8 cellular contexts compared by ENCODE assay signal in genomic region chr19:15629003-15629880, GRCh38. TPM values are rescaled to one million over a fixed set of nuclear protein-coding genes. Genes with fewer than 3 reads are reported as not detected.
A peak's percentile ranks its signal among the peaks of the same experiment; 100 is the strongest.
DNase-seq lines count a peak whose midpoint lies in the region; ATAC-seq, FAIRE-seq and TF ChIP-seq lines count a peak whose summit lies in the region.

No MANE protein-coding gene starts in this region.

- H3K4me3 ChIP-seq in GM12864 (ENCODE audit: low read depth, low read length), result no peak overlapping the region
- H3K4me3 ChIP-seq in GM12878, result no peak overlapping the region
- peak overlapping the region; percentile 57 for H3K4me3 ChIP-seq in iPS-15b (ENCODE audit: low read depth, low read length)

- RAD21 ChIA-PET in GM12878 (lab: Charles Lee; ENCODE audit: unreplicated experiment), result interaction anchor here (0.6 to 1.1 kb wide), 3 partner anchors 422 to 553 kb away, joined by 3 to 5 read pairs (median 3); no protein-coding TSS in a partner anchor

- no peak overlapping the region for H3K4me2 ChIP-seq in GM12878 (ENCODE audit: control insufficient read depth, insufficient read depth)

- H3K9ac ChIP-seq in GM12878 (ENCODE audit: control insufficient read depth, insufficient read depth, low read length), result no peak overlapping the region
- peak overlapping the region; percentile 41 for H3K9ac ChIP-seq in iPS-15b (ENCODE audit: low read depth, low read length)

- H3K9me3 ChIP-seq in GM12878 (replicated peaks; ENCODE audit: control insufficient read depth, insufficient read depth, low read length) (no peaks in the 10 kb centered on the region), iPS-15b (ENCODE audit: control insufficient read depth, insufficient read depth, low read length) (no peaks in the 10 kb centered on the region)

- no peak overlapping the region for H2AFZ ChIP-seq in GM12878 (ENCODE audit: control insufficient read depth, low read depth, low read length)

- no peaks in the 10 kb centered on the region for H3K79me2 ChIP-seq in GM12878 (ENCODE audit: control insufficient read depth, insufficient read depth, low read length)

- in situ Hi-C loops in GM12878 (cut with MboI), result loop anchor here (5.0 to 25.0 kb wide), 2 partner anchors 558 to 758 kb away; partner anchors contain the start of gene FAM32A

- TF ChIP-seq POLR2A in GM12878 (IDR thresholded peaks at IDR 0.05; ENCODE audit: low read depth, low read length), result no peak

- intact Hi-C loops in GM12878 (cut with micrococcal nuclease; ENCODE audit: unreplicated experiment), result loop anchor here (1.0 kb wide), 1 partner anchor 553 kb away; no protein-coding TSS in a partner anchor

- peak; percentile 93 for ATAC-seq in GM12878
- no peak for ATAC-seq in HG02798 (IDR thresholded peaks at IDR 0.05; ENCODE audit: poor library complexity, unreplicated experiment)
- no peak for ATAC-seq in HG03521 (IDR thresholded peaks at IDR 0.05; ENCODE audit: unreplicated experiment)

- POLR2A ChIA-PET in GM12878 (lab: Charles Lee), result no interaction called here

- peak; percentile 12 for DNase-seq in GM12864 (ENCODE audit: low read depth)
- peak; percentile 58 for DNase-seq in NCI-H146 (lab: John Stamatoyannopoulos, UW)
- peak; percentile 73 for DNase-seq in UCSD-AML1 (lab: John Stamatoyannopoulos, UW; ENCODE audit: unreplicated experiment)
- peak; percentile 9 for DNase-seq in GM12878 (ENCODE audit: low read depth, low spot score)
- DNase-seq in stimulated activated CD4-positive, alpha-beta T cell treated with anti-CD3 and anti-CD28 coated beads, Interleukin-12 subunit alpha, Interleukin-12 subunit beta, amount 100 ng/mL, for 4 hours, result peak; percentile 90

- TF ChIP-seq CTCF in GM12864 (IDR thresholded peaks at IDR 0.05; ENCODE audit: low read depth, low read length, missing control alignments) (peak; percentile 92), GM12878 (IDR thresholded peaks at IDR 0.05 in 2 of 3, conservative IDR thresholded peaks at IDR 0.05 in 1 of 3; ENCODE audit: control insufficient read depth in 2 of 3, extremely low read depth in 1 of 3, insufficient read depth in 1 of 3, low read depth in 3 of 3, low read length in 3 of 3) (peak; percentile 90 to 96 (median 95))

- H3K27me3 ChIP-seq in GM12878 (replicated peaks in 1 of 2; ENCODE audit: control insufficient read depth in 2 of 2, insufficient read depth in 2 of 2, low read length in 1 of 2), result no peaks in the 10 kb centered on the region
- peaks cover 2% of the 10 kb centered on the region for H3K27me3 ChIP-seq in iPS-15b (ENCODE audit: control insufficient read depth, insufficient read depth, low read length)

- SMC1A ChIA-PET in GM12878 (lab: Charles Lee; ENCODE audit: uncharacterized antibody, unreplicated experiment), result interaction anchor here (0.9 to 1.4 kb wide), 3 partner anchors 476 to 556 kb away, joined by 3 to 8 read pairs (median 5); partner anchors contain the start of gene FAM32A

- TF ChIP-seq EP300 in GM12878 (IDR thresholded peaks at IDR 0.05; ENCODE audit: borderline replicate concordance in 1 of 2, control insufficient read depth in 1 of 2, low read depth in 2 of 2, low read length in 2 of 2), result no peak

- peak; percentile 93 for TF ChIP-seq RAD21 in GM12878 (IDR thresholded peaks at IDR 0.05; ENCODE audit: insufficient read depth, low read depth, low read length)

- CTCF ChIA-PET in GM12878 (lab: Yijun Ruan, JAX), result interaction anchor here (0.6 to 1.3 kb wide), 8 partner anchors 26 to 758 kb away, joined by 3 to 4 read pairs (median 3); no protein-coding TSS in a partner anchor

- peak; percentile 93 for FAIRE-seq in GM12878 (lab: Jason Lieb, UNC)

- no TSS peak for BruUV-seq in GM12878 (replicated peaks; lab: Mats Ljungman, UMichigan)

- H3K36me3 ChIP-seq in GM12878 (ENCODE audit: control insufficient read depth in 2 of 2, insufficient read depth in 2 of 2, low read length in 1 of 2) (no peaks in the 10 kb centered on the region), iPS-15b (ENCODE audit: control insufficient read depth, insufficient read depth, low read length) (no peaks in the 10 kb centered on the region)

- no peaks in the 10 kb centered on the region for H3K4me1 ChIP-seq in GM12878 (ENCODE audit: control insufficient read depth, insufficient read depth, low read length)
- H3K4me1 ChIP-seq in iPS-15b (ENCODE audit: control insufficient read depth, insufficient read depth, low read length), result no peaks in the 10 kb centered on the region

- WGBS in GM12878 (ENCODE audit: insufficient coverage, insufficient replicate concordance, low lambda C conversion rate, missing lambda C conversion rate), result 24% methylated on average over 25 of the region's 25 CpGs

- no peaks in the 10 kb centered on the region for H4K20me1 ChIP-seq in GM12878 (ENCODE audit: control insufficient read depth, insufficient read depth)

- H3K27ac ChIP-seq in GM12878 (ENCODE audit: control insufficient read depth, insufficient read depth), result no peak overlapping the region

TF ChIP-seq in GM12878, 131 proteins besides CTCF, POLR2A, EP300 and RAD21:
- peak; percentile 69; the same call in 1 of the 2 replicates for TF ChIP-seq YY1 (IDR thresholded peaks at IDR 0.05; ENCODE audit: low read depth, low read length)
- no peak for TF ChIP-seq IKZF2 (IDR thresholded peaks at IDR 0.05)
- peak; percentile 65 for TF ChIP-seq SMC3 (IDR thresholded peaks at IDR 0.05; ENCODE audit: borderline replicate concordance, low read length)
- 0 out of 2 replicates have a peak, but pooled peaks have one; percentile 40 for TF ChIP-seq RB1 (IDR thresholded peaks at IDR 0.05; ENCODE audit: borderline replicate concordance)

RNA-seq across cellular contexts. Expression of gene CYP4F3, which starts 11.5 kb away (rescaled TPM):
- 0.50 and 0.56 TPM in 2 replicates for total RNA-seq in GM12878 (2013; cell fraction: nucleolus; rRNA removed)
- 1.6 and 1.7 TPM in 2 replicates for total RNA-seq in GM12878 (2014; rRNA removed)
- total RNA-seq in GM12878 (2014; rRNA removed; fragmentation: Illumina TruSeq; extraction: Trizol), result 0.89 and 1.2 TPM in 2 replicates
- 2.4 and 2.9 TPM in 2 replicates for total RNA-seq in GM12878 (2021)
- 0.45 TPM for polyA plus RNA-seq in GM12878 (2011; ENCODE audit: low read depth)
- 4.4 and 4.7 TPM in 2 replicates for polyA plus RNA-seq in GM12878 (2011; rRNA removed)
- 3.1 and 5.0 TPM in 2 replicates for polyA plus RNA-seq in GM12878 (2011; cell fraction: cytosol; rRNA removed)
- 10.4 and 12.5 TPM in 2 replicates for polyA plus RNA-seq in GM12878 (2011; cell fraction: nucleus; rRNA removed)
- 0.81 and 0.93 TPM in 2 replicates for polyA plus RNA-seq in GM12878 (2012)
- 1.1 and 1.5 TPM in 2 replicates for polyA plus RNA-seq in GM12878 (2014; fragmentation: Illumina TruSeq; extraction: Trizol)
- polyA plus RNA-seq in GM12878 (2014; fragmentation: Nextera tagmentation; extraction: Ambion mirVana), result under 1 TPM; 0.08 to 0.40 TPM
- polyA plus RNA-seq in GM12878 (2014; rRNA removed), result 3.3 and 3.4 TPM in 2 replicates
- 1 to 10 TPM; 1.2 TPM for polyA plus RNA-seq in GM12878 (2016; fragmentation: Nextera tagmentation; extraction: Ambion mirVana)
- polyA minus RNA-seq in GM12878 (2011; rRNA and poly(A)+ RNA removed), result 5.9 and 6.2 TPM in 2 replicates
- polyA minus RNA-seq in GM12878 (2011; cell fraction: cytosol; rRNA and poly(A)+ RNA removed), result 1.6 and 5.6 TPM in 2 replicates
- 5.7 and 9.9 TPM in 2 replicates for polyA minus RNA-seq in GM12878 (2011; cell fraction: nucleus; rRNA and poly(A)+ RNA removed)

RNA-seq across cellular contexts. Expression of gene CYP4F8, which starts 14.2 kb away (rescaled TPM):
- not detected in 2 replicates for total RNA-seq in GM12878 (2013; cell fraction: nucleolus; rRNA removed)
- total RNA-seq in GM12878 (2014; rRNA removed) (not detected in 2 replicates), GM12878 (2014; rRNA removed; fragmentation: Illumina TruSeq; extraction: Trizol) (not detected in 2 replicates), GM12878 (2021) (not detected in 2 replicates)
- not detected for polyA plus RNA-seq in GM12878 (2011; ENCODE audit: low read depth)
- polyA plus RNA-seq in GM12878 (2011; rRNA removed) (not detected in 2 replicates), GM12878 (2014; fragmentation: Illumina TruSeq; extraction: Trizol) (not detected in 2 replicates), GM12878 (2014; fragmentation: Nextera tagmentation; extraction: Ambion mirVana) (not detected), GM12878 (2014; rRNA removed) (not detected in 2 replicates), GM12878 (2016; fragmentation: Nextera tagmentation; extraction: Ambion mirVana) (not detected)
- polyA plus RNA-seq in GM12878 (2011; cell fraction: cytosol; rRNA removed), result not detected in 2 replicates
- polyA plus RNA-seq in GM12878 (2011; cell fraction: nucleus; rRNA removed), result not detected in 2 replicates
- not detected in 2 replicates for polyA plus RNA-seq in GM12878 (2012)
- not detected in 2 replicates for polyA minus RNA-seq in GM12878 (2011; rRNA and poly(A)+ RNA removed)
- not detected in 2 replicates for polyA minus RNA-seq in GM12878 (2011; cell fraction: cytosol; rRNA and poly(A)+ RNA removed)
- polyA minus RNA-seq in GM12878 (2011; cell fraction: nucleus; rRNA and poly(A)+ RNA removed), result not detected in 2 replicates

RNA-seq across cellular contexts. Expression of gene CYP4F12, which starts 43.6 kb away (rescaled TPM):
- total RNA-seq in GM12878 (2013; cell fraction: nucleolus; rRNA removed), result 0.65 and 0.69 TPM in 2 replicates
- total RNA-seq in GM12878 (2014; rRNA removed), result not detected in 2 replicates
- not detected in 2 replicates for total RNA-seq in GM12878 (2014; rRNA removed; fragmentation: Illumina TruSeq; extraction: Trizol)
- not detected in 2 replicates for total RNA-seq in GM12878 (2021)
- 0.14 TPM for polyA plus RNA-seq in GM12878 (2011; ENCODE audit: low read depth)
- polyA plus RNA-seq in GM12878 (2011; rRNA removed), result 0.20 TPM in 2 replicates
- polyA plus RNA-seq in GM12878 (2011; cell fraction: cytosol; rRNA removed), result 0.28 and 0.30 TPM in 2 replicates
- 3.6 and 3.7 TPM in 2 replicates for polyA plus RNA-seq in GM12878 (2011; cell fraction: nucleus; rRNA removed)
- 0.07 and 0.25 TPM in 2 replicates for polyA plus RNA-seq in GM12878 (2012)
- not detected in 2 replicates for polyA plus RNA-seq in GM12878 (2014; fragmentation: Illumina TruSeq; extraction: Trizol)
- not detected for polyA plus RNA-seq in GM12878 (2014; fragmentation: Nextera tagmentation; extraction: Ambion mirVana)
- polyA plus RNA-seq in GM12878 (2014; rRNA removed), result 0.12 TPM in 1 of 2 replicates, not detected in the other
- not detected for polyA plus RNA-seq in GM12878 (2016; fragmentation: Nextera tagmentation; extraction: Ambion mirVana)
- 0.15 and 0.37 TPM in 2 replicates for polyA minus RNA-seq in GM12878 (2011; rRNA and poly(A)+ RNA removed)
- polyA minus RNA-seq in GM12878 (2011; cell fraction: cytosol; rRNA and poly(A)+ RNA removed), result not detected in 2 replicates
- polyA minus RNA-seq in GM12878 (2011; cell fraction: nucleus; rRNA and poly(A)+ RNA removed), result 0.96 and 1.5 TPM in 2 replicates

Comparison
In these comparisons a context has a peak if more than half of its experiments do, and no peak if none do; other contexts are left out.
1. DNase-seq: peak in every context shown above with its lines; median percentile 90 in stimulated activated CD4-positive, alpha-beta T cell treated with anti-CD3 and anti-CD28 coated beads, Interleukin-12 subunit alpha, Interleukin-12 subunit beta, amount 100 ng/mL, for 4 hours; 73 in UCSD-AML1; 58 in NCI-H146; 12 in GM12864; 9 in GM12878.